In genomic region chr17:68612923-68613292, GRCh38 we compare ENCODE assay signal across 23 cellular contexts. TPM values are rescaled to one million over a fixed set of nuclear protein-coding genes. Genes with fewer than 3 reads are reported as not detected.
"Had no signal": no experiment of that assay in that cellular context is flagged by ENCODE, and none has a peak within 500 bp of the region (broad histone marks: within the 10 kb centered on the region; RNA-seq: fewer than 3 reads in every experiment).

No MANE protein-coding gene starts in this region.

- H3K4me3 ChIP-seq: dorsolateral prefrontal cortex, esophagus muscularis mucosa, gastroesophageal sphincter, heart left ventricle, hepatocyte, lung, mucosa of descending colon, stomach, thyroid gland, vagina had no signal

- DNase-seq: dorsolateral prefrontal cortex; effector CD4-positive, alpha-beta T cell; foreskin keratinocyte; heart left ventricle; kidney; left ventricle myocardium superior; mucosa of descending colon; naive B cell; stimulated activated CD4-positive, alpha-beta T cell treated with anti-CD3 and anti-CD28 coated beads, Interleukin-2, amount 100 ng/mL, for 24 hours; stimulated activated CD4-positive, alpha-beta T cell treated with anti-CD3 and anti-CD28 coated beads, Interleukin-4, amount 100 ng/mL, for 24 hours; stimulated activated naive CD4-positive, alpha-beta T cell treated with Interleukin-2 at 50 U/mL for 16 hours; stomach; thyroid gland had no signal

- ATAC-seq: mucosa of descending colon; natural killer cell treated with Interleukin-12 subunit alpha and Interleukin-12 subunit beta and Interleukin-15 and Interleukin-18, amount 100 ng/mL, for 72 hours; stimulated activated effector memory CD8-positive, alpha-beta T cell treated with anti-CD3 and anti-CD28 coated beads, Interleukin-12 subunit alpha, Interleukin-12 subunit beta, amount 100 ng/mL, for 72 hours had no signal

- H3K79me2 ChIP-seq: hepatocyte, parathyroid adenoma had no signal

- FAIRE-seq: kidney had no signal

- H3K27ac ChIP-seq: dorsolateral prefrontal cortex, epithelial cell of prostate, esophagus muscularis mucosa, foreskin keratinocyte, gastroesophageal sphincter, heart left ventricle, hepatocyte, neutrophil, parathyroid adenoma, thyroid gland, vagina had no signal

- H2AFZ ChIP-seq: hepatocyte, parathyroid adenoma had no signal

- H3K27me3 ChIP-seq: esophagus muscularis mucosa, gastroesophageal sphincter, heart left ventricle, hepatocyte, stomach, thyroid gland, vagina had no signal

- H3K4me1 ChIP-seq: esophagus muscularis mucosa, foreskin keratinocyte, gastroesophageal sphincter, parathyroid adenoma, vagina had no signal

- H3K9me3 ChIP-seq: thyroid gland had no signal

- H3K36me3 ChIP-seq: esophagus muscularis mucosa, gastroesophageal sphincter, heart left ventricle, neutrophil, stomach, thyroid gland, vagina had no signal

- H3K4me2 ChIP-seq: hepatocyte had no signal

RNA-seq across cellular contexts. Expression of gene FAM20A, which starts 11.7 kb away (rescaled TPM):
- total RNA-seq: foreskin keratinocyte; natural killer cell treated with Interleukin-12 subunit alpha and Interleukin-12 subunit beta and Interleukin-15 and Interleukin-18, amount 100 ng/mL, for 72 hours had no signal
- polyA plus RNA-seq: foreskin keratinocyte had no signal
